In the genomic region with DNA sequence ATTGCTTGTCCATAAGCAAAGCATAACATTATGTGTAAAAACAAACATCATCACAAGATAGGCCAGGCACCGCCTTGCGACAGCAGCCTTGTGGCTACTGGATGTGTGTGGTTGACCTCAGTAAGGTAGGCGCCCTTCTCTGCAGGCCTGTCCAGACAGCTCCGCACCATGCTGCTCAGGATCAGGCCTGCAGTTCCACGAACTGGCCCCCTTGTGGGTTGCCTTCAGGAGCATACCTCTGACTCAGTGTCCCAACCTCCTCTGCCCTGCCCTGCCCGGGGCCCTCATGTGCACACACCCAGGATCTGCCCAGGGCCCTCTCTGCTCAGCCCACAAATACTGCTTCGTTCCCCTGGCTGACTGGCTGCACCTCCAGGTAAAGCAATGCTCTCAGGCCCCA, we compare ENCODE assay signal across 22 cellular contexts. TPM values are rescaled to one million over a fixed set of nuclear protein-coding genes. Genes with fewer than 3 reads are reported as not detected.
DNase-seq lines count a peak whose midpoint lies in the region; ATAC-seq, FAIRE-seq and TF ChIP-seq lines count a peak whose summit lies in the region.
"Had no signal": no experiment of that assay in that cellular context is flagged by ENCODE, and none has a peak within 500 bp of the region (broad histone marks: within the 10 kb centered on the region; RNA-seq: fewer than 3 reads in every experiment).

No MANE protein-coding gene starts in this region.

- no peak overlapping the region for H3K4me2 ChIP-seq in H1 (ENCODE audit: insufficient read depth in 1 of 2, low read depth in 2 of 2, low read length in 2 of 2)
- H3K4me2 ChIP-seq in neuronal stem cell (ENCODE audit: insufficient read depth, low read length, poor library complexity, severe bottlenecking): no peak overlapping the region
- H3K4me2 ChIP-seq: A549 had no signal

- H4K8ac ChIP-seq in H1 (ENCODE audit: extremely low read depth, insufficient read depth, low read length) (0 out of 2 replicates have a peak overlapping the region, but pooled peaks have one; percentile 25), neuronal stem cell (ENCODE audit: low read depth, low read length) (peak overlapping the region; percentile 43)

- no peak for TF ChIP-seq POLR2A in H1 (IDR thresholded peaks at IDR 0.05; ENCODE audit: control extremely low read depth in 1 of 2, low read depth in 2 of 2, low read length in 2 of 2)

- H3K4me3 Mint-ChIP-seq in stimulated activated naive CD8-positive, alpha-beta T cell treated with anti-CD3 and anti-CD28 coated beads, Interleukin-15, amount 100 ng/mL, for 72 hours: no peak overlapping the region
- H3K4me3 Mint-ChIP-seq: B cell, CD14-positive monocyte, H9 had no signal

- H3K27ac Mint-ChIP-seq in stimulated activated naive CD8-positive, alpha-beta T cell treated with anti-CD3 and anti-CD28 coated beads, Interleukin-15, amount 100 ng/mL, for 72 hours: peak overlapping the region; percentile 36 to 59
- H3K27ac Mint-ChIP-seq: B cell, H9 had no signal

- H3K79me1 ChIP-seq in H1 (ENCODE audit: low read depth, low read length): no peaks in the 10 kb centered on the region
- H3K79me1 ChIP-seq in neuronal stem cell (ENCODE audit: low read depth, low read length): no peaks in the 10 kb centered on the region

- H2BK15ac ChIP-seq in H1 (ENCODE audit: low read length) (no peak overlapping the region), neuronal stem cell (ENCODE audit: low read length) (no peak overlapping the region)

- H2AFZ ChIP-seq in H1 (ENCODE audit: low read length) (no peak overlapping the region), neuronal stem cell (ENCODE audit: low read length) (no peak overlapping the region)

- H3K27ac ChIP-seq in H1 (ENCODE audit: low read depth, low read length): no peak overlapping the region
- no peak overlapping the region for H3K27ac ChIP-seq in neuronal stem cell (replicated peaks; ENCODE audit: low read length)
- H3K27ac ChIP-seq in effector memory CD4-positive, alpha-beta T cell (ENCODE audit: insufficient read depth, low read length, poor library complexity, severe bottlenecking): no peak overlapping the region
- H3K27ac ChIP-seq: A549, SK-N-MC had no signal

- H3K23ac ChIP-seq in H1 (ENCODE audit: insufficient read length) (no peak overlapping the region), neuronal stem cell (ENCODE audit: low read depth, low read length, poor library complexity) (peak overlapping the region; percentile 73)

- no peak overlapping the region for H3K56ac ChIP-seq in H1 (replicated peaks; ENCODE audit: insufficient read length, low read depth, low read length)

- TF ChIP-seq RAD21 in H1 (IDR thresholded peaks at IDR 0.05 in 1 of 2, conservative IDR thresholded peaks at IDR 0.05 in 1 of 2; ENCODE audit: low read depth in 2 of 2, low read length in 2 of 2): no peak

- H3K36me3 ChIP-seq in H1 (ENCODE audit: control insufficient read depth in 2 of 4, insufficient read depth in 4 of 4, low read length in 3 of 4) (no peaks in the 10 kb centered on the region), neuronal stem cell (replicated peaks in 1 of 2; ENCODE audit: control insufficient read depth in 2 of 2, insufficient read depth in 2 of 2, low read length in 2 of 2) (no peaks in the 10 kb centered on the region)
- peaks cover 3% of the 10 kb centered on the region for H3K36me3 ChIP-seq in effector memory CD4-positive, alpha-beta T cell (ENCODE audit: control insufficient read depth, insufficient read depth, low read length)

- H2BK12ac ChIP-seq in H1 (ENCODE audit: low read depth, low read length) (no peak overlapping the region), neuronal stem cell (ENCODE audit: low read length) (no peak overlapping the region)

- no peak for FAIRE-seq in H1 (lab: Jason Lieb, UNC)
- FAIRE-seq: A549, GM18507 had no signal

- H3K9me3 Mint-ChIP-seq in stimulated activated naive CD8-positive, alpha-beta T cell treated with anti-CD3 and anti-CD28 coated beads, Interleukin-15, amount 100 ng/mL, for 72 hours: no peaks in the 10 kb centered on the region
- H3K9me3 Mint-ChIP-seq: H9 had no signal

- H3K14ac ChIP-seq in H1 (ENCODE audit: insufficient read length) (no peak overlapping the region), neuronal stem cell (ENCODE audit: low read length) (peak overlapping the region; percentile 38)

- H3K4ac ChIP-seq in H1 (replicated peaks; ENCODE audit: insufficient read length, low read depth, low read length): no peak overlapping the region
- no peak overlapping the region for H3K4ac ChIP-seq in neuronal stem cell (ENCODE audit: low read length)

- H3K4me1 Mint-ChIP-seq in stimulated activated naive CD8-positive, alpha-beta T cell treated with anti-CD3 and anti-CD28 coated beads, Interleukin-15, amount 100 ng/mL, for 72 hours: peaks cover 16% of the 10 kb centered on the region

- H3K4me1 ChIP-seq in H1 (replicated peaks in 1 of 4; ENCODE audit: control insufficient read depth in 3 of 4, insufficient read depth in 4 of 4, low read length in 3 of 4) (peaks cover 0 to 2% (median 0%) of the 10 kb centered on the region in 4 experiments; a peak in 2 of 7 replicates), neuronal stem cell (ENCODE audit: control insufficient read depth in 2 of 2, insufficient read depth in 1 of 2, low read depth in 1 of 2, low read length in 2 of 2) (peaks cover 0 to 2% of the 10 kb centered on the region in 2 donors)
- H3K4me1 ChIP-seq in effector memory CD4-positive, alpha-beta T cell (ENCODE audit: control insufficient read depth, insufficient read depth, low read length, poor library complexity, severe bottlenecking): peaks cover 13% of the 10 kb centered on the region

- H3K27me3 ChIP-seq in H1 (replicated peaks in 1 of 4; ENCODE audit: control insufficient read depth in 3 of 4, extremely low read depth in 1 of 4, insufficient read depth in 3 of 4, low read length in 3 of 4) (no peaks in the 10 kb centered on the region), neuronal stem cell (ENCODE audit: control insufficient read depth in 3 of 3, insufficient read depth in 3 of 3, low read depth in 1 of 3, low read length in 3 of 3) (peaks cover 0 to 4% (median 0%) of the 10 kb centered on the region in 3 experiments)
- H3K27me3 ChIP-seq in effector memory CD4-positive, alpha-beta T cell (replicated peaks; ENCODE audit: control insufficient read depth, insufficient read depth, low read length, poor library complexity, severe bottlenecking): peaks cover 8% of the 10 kb centered on the region

- no peaks in the 10 kb centered on the region for H3K9me3 ChIP-seq in H1 (ENCODE audit: insufficient read depth in 2 of 2, low read depth in 1 of 2, low read length in 1 of 2)
- H3K9me3 ChIP-seq in neuronal stem cell (replicated peaks in 1 of 2; ENCODE audit: control insufficient read depth in 2 of 2, insufficient read depth in 1 of 2, low read depth in 1 of 2, low read length in 2 of 2): no peaks in the 10 kb centered on the region
- H3K9me3 ChIP-seq in effector memory CD4-positive, alpha-beta T cell (ENCODE audit: control insufficient read depth, low read length): no peaks in the 10 kb centered on the region
- H3K9me3 ChIP-seq: A549 had no signal

- TF ChIP-seq EP300 in H1 (IDR thresholded peaks at IDR 0.05; ENCODE audit: borderline replicate concordance in 1 of 2, low read depth in 2 of 2, low read length in 2 of 2): no peak

- H4K20me1 ChIP-seq in H1 (replicated peaks in 1 of 2; ENCODE audit: control insufficient read depth in 1 of 2, insufficient read depth in 2 of 2, low read length in 2 of 2): no peaks in the 10 kb centered on the region

- WGBS in H1 (ENCODE audit: extremely low coverage in 1 of 2, insufficient coverage in 1 of 2, insufficient read length in 1 of 2, insufficient replicate concordance in 2 of 2, low coverage in 1 of 2, low lambda C conversion rate in 2 of 2, missing lambda C conversion rate in 1 of 2), 2 experiments: 93% methylated on average over 7 of the region's 7 CpGs; no CpG with 5 or more reads in 1 of the 2 experiments
- no CpG with 5 or more reads among the region's 7 CpGs for WGBS in neuronal stem cell (ENCODE audit: extremely low coverage in 2 of 2, insufficient read length in 2 of 2, insufficient replicate concordance in 1 of 2), 2 donors

- POLR2A ChIA-PET in H1 (lab: Charles Lee; ENCODE audit: partially characterized antibody): interaction anchor here (0.8 to 1.5 kb wide), 4 partner anchors 10 to 17 kb away, joined by 3 to 6 read pairs (median 3); partner anchors contain the start of gene ZNF236

- no peak overlapping the region for H2BK5ac ChIP-seq in H1 (ENCODE audit: low read depth, low read length)
- peak overlapping the region; percentile 24 for H2BK5ac ChIP-seq in neuronal stem cell (ENCODE audit: low read length)

- no peaks in the 10 kb centered on the region for H3K79me2 ChIP-seq in H1 (ENCODE audit: control insufficient read depth in 1 of 2, insufficient read depth in 2 of 2, low read length in 2 of 2)

- H3K23me2 ChIP-seq in H1 (ENCODE audit: low read depth, low read length): no peaks in the 10 kb centered on the region; the same call in 1 of the 2 replicates

- H3K27me3 Mint-ChIP-seq in stimulated activated naive CD8-positive, alpha-beta T cell treated with anti-CD3 and anti-CD28 coated beads, Interleukin-15, amount 100 ng/mL, for 72 hours: peaks cover 9% of the 10 kb centered on the region
- H3K27me3 Mint-ChIP-seq: B cell had no signal

- H3K4me3 ChIP-seq in H1 (ENCODE audit: extremely low read depth in 1 of 4, insufficient read depth in 2 of 4, low read depth in 3 of 4, low read length in 4 of 4) (no peak overlapping the region), neuronal stem cell (ENCODE audit: low read length in 2 of 2) (no peak overlapping the region)
- H3K4me3 ChIP-seq in effector memory CD4-positive, alpha-beta T cell (ENCODE audit: insufficient read depth, low read depth, low read length, poor library complexity, severe bottlenecking): no peak overlapping the region
- H3K4me3 ChIP-seq: A549, SK-N-MC had no signal

- no peak for DNase-seq in stimulated activated naive CD8-positive, alpha-beta T cell treated with anti-CD3 and anti-CD28 coated beads, Interleukin-15, amount 100 ng/mL, for 72 hours
- DNase-seq in stimulated activated naive CD8-positive, alpha-beta T cell treated with anti-CD3 and anti-CD28 coated beads, Interleukin-15, Interleukin-2, amounts not matched to agents 100 U/mL and 50 U/mL, for 24 hours: no peak
- DNase-seq in H1 (ENCODE audit: low read depth in 1 of 2, low spot score in 2 of 2): no peak
- no peak for DNase-seq in neuronal stem cell (ENCODE audit: low spot score)
- no peak for DNase-seq in effector memory CD4-positive, alpha-beta T cell
- DNase-seq in NCI-H128 (lab: John Stamatoyannopoulos, UW; ENCODE audit: unreplicated experiment): no peak
- DNase-seq: GDM1, H9, KBM-7, NCI-H1092 treated with DMSO at 0.1 percent for 48 hours, NCI-H2029 treated with DMSO at 0.1 percent for 48 hours, NCI-H2171, NCI-H345, NCI-H524, NCI-H774, SHP77 treated with DMSO at 0.1 percent for 48 hours had no signal

- no peak for ATAC-seq in stimulated activated naive CD8-positive, alpha-beta T cell treated with anti-CD3 and anti-CD28 coated beads, Interleukin-15, amount 100 ng/mL, for 72 hours
- ATAC-seq in stimulated activated naive CD8-positive, alpha-beta T cell treated with anti-CD3 and anti-CD28 coated beads, Interleukin-15, Interleukin-2, amounts not matched to agents 100 U/mL and 50 U/mL, for 24 hours: no peak
- no peak for ATAC-seq in GM18868 (IDR thresholded peaks at IDR 0.05; ENCODE audit: unreplicated experiment)
- ATAC-seq: A549 had no signal

- CTCF ChIA-PET in H1 (lab: Charles Lee; ENCODE audit: partially characterized antibody): interaction anchor here (1.1 to 1.6 kb wide), 7 partner anchors 12 to 99 kb away, joined by 3 to 6 read pairs (median 5); no protein-coding TSS in a partner anchor

- H2AK5ac ChIP-seq in H1 (ENCODE audit: low read depth, low read length) (no peak overlapping the region), neuronal stem cell (ENCODE audit: low read depth, low read length) (no peak overlapping the region)

- no peak overlapping the region for H4K5ac ChIP-seq in H1 (ENCODE audit: insufficient read length, low read depth, low read length)

- H2BK20ac ChIP-seq in H1 (ENCODE audit: low read length): no peak overlapping the region

- H2BK120ac ChIP-seq in H1 (replicated peaks; ENCODE audit: low read depth, low read length) (no peak overlapping the region), neuronal stem cell (ENCODE audit: low read depth, low read length) (no peak overlapping the region)

- H4K91ac ChIP-seq in H1 (replicated peaks; ENCODE audit: insufficient read length, low read length): no peak overlapping the region
- no peak overlapping the region for H4K91ac ChIP-seq in neuronal stem cell (ENCODE audit: low read depth, low read length, poor library complexity)

- H3K18ac ChIP-seq in H1 (ENCODE audit: extremely low read depth, low read length) (no peak overlapping the region), neuronal stem cell (ENCODE audit: low read length) (peak overlapping the region; percentile 85)

- TF ChIP-seq CTCF in H1 (IDR thresholded peaks at IDR 0.05; ENCODE audit: control extremely low read depth in 1 of 3, insufficient read depth in 1 of 3, low read depth in 1 of 3, low read length in 3 of 3): no peak

- H3K9ac ChIP-seq in H1 (replicated peaks in 1 of 4; ENCODE audit: extremely low read depth in 1 of 4, low read depth in 3 of 4, low read length in 3 of 4) (no peak overlapping the region), neuronal stem cell (ENCODE audit: low read depth, low read length, poor library complexity) (peak overlapping the region; percentile 70)

RNA-seq across cellular contexts. Expression of gene ZNF236, which starts 16.1 kb away (rescaled TPM):
- total RNA-seq in H1 (2021; fragmentation: NEBNext Ultra II Directional; extraction: Animal tissue kit (Norgen Biotek cat#: 25700)): 14.2 and 14.5 TPM in 2 replicates
- polyA plus RNA-seq in H1 (2011; rRNA removed): 6.7 and 8.3 TPM in 2 replicates
- polyA plus RNA-seq in H1 (2011; cell fraction: cytosol; rRNA removed): 7.4 TPM
- 34.9 TPM for polyA plus RNA-seq in H1 (2011; cell fraction: nucleus; rRNA removed)
- 4.6 to 5.7 TPM (median 5.3 TPM) in 4 replicates for polyA plus RNA-seq in H1 (2012, experiment 1 of 2)
- polyA plus RNA-seq in H1 (2012, experiment 2 of 2): 0.30 TPM
- polyA plus RNA-seq in H1 (2013, experiment 1 of 2): 7.3 TPM
- 7.3 TPM for polyA plus RNA-seq in H1 (2013, experiment 2 of 2)
- 27.2 and 45.7 TPM in 2 replicates for polyA minus RNA-seq in H1 (2011; rRNA and poly(A)+ RNA removed)
- 10.1 TPM for polyA minus RNA-seq in H1 (2011; cell fraction: cytosol; rRNA and poly(A)+ RNA removed)
- 81.8 TPM for polyA minus RNA-seq in H1 (2011; cell fraction: nucleus; rRNA and poly(A)+ RNA removed)
- 7.8 TPM for polyA plus RNA-seq in neuronal stem cell (2013, experiment 1 of 2)
- polyA plus RNA-seq in neuronal stem cell (2013, experiment 2 of 2): 7.6 TPM
